Comparison of ENCODE assay signal across 33 cellular contexts in genomic region chr21:35430260-35430659, GRCh38.
"Had no signal": no experiment of that assay in that cellular context is flagged by ENCODE, and none has a peak within 500 bp of the region (broad histone marks: within the 10 kb centered on the region; RNA-seq: fewer than 3 reads in every experiment).

No MANE protein-coding gene starts in this region.

- H3K4me3 ChIP-seq: adrenal gland, body of pancreas, breast epithelium had no signal

- ATAC-seq: activated CD8-positive, alpha-beta T cell treated with anti-CD3 and anti-CD28 coated beads for 36 hours; activated naive CD4-positive, alpha-beta T cell treated with anti-CD3 and anti-CD28 coated beads, Interleukin-2, amount 50 U/mL, for 72 hours; activated T-cell treated with anti-CD3 and anti-CD28 coated beads, Interleukin-2, amount 50 U/mL, for 4 hours; activated T-cell treated with anti-CD3 and anti-CD28 coated beads, Interleukin-2, amount 50 U/mL, for 72 hours; activated T-helper 17 cell treated with anti-CD3 and anti-CD28 coated beads, Interleukin-2, amount 50 U/mL, for 72 hours; body of pancreas had no signal

- H3K4me1 Mint-ChIP-seq: activated B cell treated with CpG ODN at 0.5 μM for 24 hours had no signal

- H3K27me3 Mint-ChIP-seq: activated naive CD8-positive, alpha-beta T cell treated with anti-CD3 and anti-CD28 coated beads for 36 hours had no signal

- H3K9me3 ChIP-seq: adrenal gland had no signal

- H3K36me3 ChIP-seq: adrenal gland, brain microvascular endothelial cell, breast epithelium had no signal

- H3K4me3 Mint-ChIP-seq: activated B cell treated with CpG ODN at 0.5 μM for 24 hours; activated CD4-positive, alpha-beta memory T cell treated with anti-CD3 and anti-CD28 coated beads for 36 hours; activated CD4-positive, alpha-beta T cell treated with anti-CD3 and anti-CD28 coated beads, Interleukin-2, amount 10 ng/mL, durations not matched to agents 24 days and 14 days; activated CD8-positive, alpha-beta T cell treated with anti-CD3 and anti-CD28 coated beads for 36 hours; activated naive CD8-positive, alpha-beta T cell treated with anti-CD3 and anti-CD28 coated beads for 36 hours; activated T-cell treated with anti-CD3 and anti-CD28 coated beads, Interleukin-2, amount 50 U/mL, for 4 hours; activated T-cell treated with anti-CD3 and anti-CD28 coated beads, Interleukin-2, amount 50 U/mL, for 72 hours; activated T-helper 1 cell treated with anti-CD3 and anti-CD28 coated beads, Interleukin-12 subunit alpha, Interleukin-12 subunit beta, Interleukin-2, Interleukin-4 antibody, amounts not matched to agents 30 ng/mL and 10 ng/mL and 1 ng/mL, durations not matched to agents 14 hours and 24 hours and 36 hours; activated T-helper 17 cell treated with anti-CD3 and anti-CD28 coated beads, Interleukin-2, amount 50 U/mL, for 72 hours; T-helper 1 cell treated with Interleukin-12 subunit alpha and Interleukin-12 subunit beta and Interleukin-4 antibody, amounts not matched to agents 30 μg/mL and 1 μg/mL, for 36 hours; T-helper 2 cell treated with Interferon-gamma antibody and Interleukin-4, amounts not matched to agents 5 μg/mL and 100 μg/mL, for 36 hours had no signal

- H3K27ac Mint-ChIP-seq: activated B cell treated with CpG ODN at 0.5 μM for 24 hours; activated CD4-positive, alpha-beta memory T cell treated with anti-CD3 and anti-CD28 coated beads for 36 hours; activated CD4-positive, alpha-beta T cell treated with anti-CD3 and anti-CD28 coated beads, Interleukin-2, amount 10 ng/mL, durations not matched to agents 24 days and 14 days; activated CD8-positive, alpha-beta T cell treated with anti-CD3 and anti-CD28 coated beads for 36 hours; activated naive CD8-positive, alpha-beta T cell treated with anti-CD3 and anti-CD28 coated beads for 36 hours; activated T-cell treated with anti-CD3 and anti-CD28 coated beads, Interleukin-2, amount 50 U/mL, for 72 hours; activated T-helper 1 cell treated with anti-CD3 and anti-CD28 coated beads, Interleukin-12 subunit alpha, Interleukin-12 subunit beta, Interleukin-2, Interleukin-4 antibody, amounts not matched to agents 30 ng/mL and 10 ng/mL and 1 ng/mL, durations not matched to agents 14 hours and 24 hours and 36 hours; activated T-helper 17 cell treated with anti-CD3 and anti-CD28 coated beads, Interleukin-2, amount 50 U/mL, for 72 hours; T-helper 1 cell treated with Interleukin-12 subunit alpha and Interleukin-12 subunit beta and Interleukin-4 antibody, amounts not matched to agents 30 μg/mL and 1 μg/mL, for 36 hours; T-helper 2 cell treated with Interferon-gamma antibody and Interleukin-4, amounts not matched to agents 5 μg/mL and 100 μg/mL, for 36 hours had no signal

- H3K27ac ChIP-seq: adrenal gland, body of pancreas, brain microvascular endothelial cell, VCaP had no signal

- H3K27me3 ChIP-seq: body of pancreas, brain microvascular endothelial cell, breast epithelium had no signal

- DNase-seq: activated B cell treated with CpG ODN at 0.5 μM for 24 hours; activated CD4-positive, alpha-beta memory T cell treated with anti-CD3 and anti-CD28 coated beads for 36 hours; activated CD4-positive, alpha-beta T cell treated with anti-CD3 and anti-CD28 coated beads for 4 hours; activated CD4-positive, alpha-beta T cell treated with anti-CD3 and anti-CD28 coated beads, Interleukin-2, amount 10 ng/mL, durations not matched to agents 24 days and 14 days; activated CD4-positive, alpha-beta T cell treated with anti-CD3 and anti-CD28 coated beads, Interleukin-2, amount 50 U/mL, for 1 hour; activated CD4-positive, alpha-beta T cell treated with anti-CD3 and anti-CD28 coated beads, Interleukin-2, amount 50 U/mL, for 4 hours; activated CD4-positive, CD25-positive, alpha-beta regulatory T cell treated with anti-CD3 and anti-CD28 coated beads, Interleukin-2, amount 50 U/mL, for 72 hours; activated CD8-positive, alpha-beta memory T cell treated with anti-CD3 and anti-CD28 coated beads, Interleukin-2, amount 50 U/mL, for 4 hours; activated CD8-positive, alpha-beta T cell treated with anti-CD3 and anti-CD28 coated beads for 36 hours; activated effector memory CD4-positive, alpha-beta T cell treated with anti-CD3 and anti-CD28 coated beads, Interleukin-2, amount 50 U/mL, for 16 hours; activated gamma-delta T cell treated with Interleukin-2 at 50 U/mL for 16 hours; activated naive CD4-positive, alpha-beta T cell; activated naive CD8-positive, alpha-beta T cell treated with anti-CD3 and anti-CD28 coated beads for 36 hours; activated T-cell treated with anti-CD3 and anti-CD28 coated beads for 4 hours; activated T-cell treated with anti-CD3 and anti-CD28 coated beads, Interleukin-2, amount 50 U/mL, for 1 hour; activated T-cell treated with anti-CD3 and anti-CD28 coated beads, Interleukin-2, amount 50 U/mL, for 4 hours; activated T-cell treated with anti-CD3 and anti-CD28 coated beads, Interleukin-2, amount 50 U/mL, for 72 hours; adrenal gland; amniotic stem cell; aorta; body of pancreas; brain microvascular endothelial cell; central memory CD4-positive, alpha-beta T cell; T-helper 1 cell; T-helper 2 cell; T-helper 9 cell had no signal

- H3K4me1 ChIP-seq: adrenal gland, body of pancreas, breast epithelium had no signal
